In genomic region chr2:168522446-168522845, GRCh38 we compare ENCODE assay signal across 21 cellular contexts.
DNase-seq lines count a peak whose midpoint lies in the region; ATAC-seq, FAIRE-seq and TF ChIP-seq lines count a peak whose summit lies in the region.
"Had no signal": no experiment of that assay in that cellular context is flagged by ENCODE, and none has a peak within 500 bp of the region (broad histone marks: within the 10 kb centered on the region; RNA-seq: fewer than 3 reads in every experiment).

No MANE protein-coding gene starts in this region.

- H3K4me3 Mint-ChIP-seq in mesothelial cell of epicardium = no peak overlapping the region
- no peak overlapping the region for H3K4me3 Mint-ChIP-seq in activated CD8-positive, alpha-beta T cell treated with anti-CD3 and anti-CD28 coated beads for 36 hours
- H3K4me3 Mint-ChIP-seq: CD4-positive, CD25-positive, alpha-beta regulatory T cell; CD8-positive, alpha-beta memory T cell; H9 had no signal

- no peak overlapping the region for H2AFZ ChIP-seq in HepG2 (ENCODE audit: low read length)

- POLR2A ChIA-PET in activated CD8-positive, alpha-beta T cell treated with anti-CD3 and anti-CD28 coated beads for 36 hours (lab: Charles Lee) = interaction anchor here (0.8 kb wide), 1 partner anchor 19 kb away, joined by 3 read pairs; no protein-coding TSS in a partner anchor
- POLR2A ChIA-PET in HepG2 (lab: Yijun Ruan, JAX) = no interaction called here

- no peak for TF ChIP-seq RAD21 in HepG2 (CRISPR knock-in tag; IDR thresholded peaks at IDR 0.05)

- no TSS peak for BruUV-seq in HepG2 (replicated peaks; lab: Mats Ljungman, UMichigan)

- in situ Hi-C loops in HepG2 (cut with HindIII; ENCODE audit: extremely low pct_ligation_motif_present, low pct_unique_long_range_greater_than_20kb) = no loop called here

- intact Hi-C loops in left ventricle myocardium inferior (cut with micrococcal nuclease) = no loop called here
- intact Hi-C loops in left cardiac atrium (cut with DNase I) = loop anchor here (10.0 kb wide), 1 partner anchor 112 kb away; no protein-coding TSS in a partner anchor
- intact Hi-C loops in right cardiac atrium (cut with DNase I) = loop anchor here in 1 of 4 donors (10.0 kb wide), 1 partner anchor 58 kb away; no protein-coding TSS in a partner anchor
- intact Hi-C loops in activated CD8-positive, alpha-beta T cell treated with anti-CD3 and anti-CD28 coated beads for 36 hours (cut with micrococcal nuclease) = no loop called here
- intact Hi-C loops in HepG2 (cut with micrococcal nuclease; ENCODE audit: unreplicated experiment) = no loop called here

- H3K4me3 ChIP-seq in left ventricle myocardium inferior (no peak overlapping the region), right cardiac atrium (ENCODE audit: low read length) (no peak overlapping the region), HepG2 (replicated peaks in 1 of 3; ENCODE audit: insufficient read depth in 1 of 3, low read depth in 2 of 3, low read length in 3 of 3) (no peak overlapping the region)
- H3K4me3 ChIP-seq: GM12878 had no signal

- CTCF ChIA-PET in activated CD8-positive, alpha-beta T cell treated with anti-CD3 and anti-CD28 coated beads for 36 hours (lab: Charles Lee) = no interaction called here
- CTCF ChIA-PET in HepG2 (lab: Yijun Ruan, JAX; ENCODE audit: low intra/inter-chr PET ratio, low total read pairs) = no interaction called here

- peak overlapping the region; percentile 14 for H3K27ac Mint-ChIP-seq in mesothelial cell of epicardium
- H3K27ac Mint-ChIP-seq in activated CD8-positive, alpha-beta T cell treated with anti-CD3 and anti-CD28 coated beads for 36 hours = no peak overlapping the region
- H3K27ac Mint-ChIP-seq: CD4-positive, CD25-positive, alpha-beta regulatory T cell; CD8-positive, alpha-beta memory T cell had no signal

- TF ChIP-seq CTCF in left ventricle myocardium inferior (IDR thresholded peaks at IDR 0.05; ENCODE audit: borderline replicate concordance) (no peak), mesothelial cell of epicardium (IDR thresholded peaks at IDR 0.05; ENCODE audit: unreplicated experiment) (no peak), HepG2 (CRISPR knock-in tag; IDR thresholded peaks at IDR 0.05) (no peak)
- no peak for TF ChIP-seq CTCF in activated CD8-positive, alpha-beta T cell treated with anti-CD3 and anti-CD28 coated beads for 36 hours (IDR thresholded peaks at IDR 0.05)

- 90% methylated on average over 2 of the region's 2 CpGs for WGBS in right cardiac atrium
- 94% methylated on average over 2 of the region's 2 CpGs for WGBS in HepG2 (ENCODE audit: low lambda C conversion rate)

- peak overlapping the region; percentile 90 for H3K27ac ChIP-seq in left ventricle myocardium inferior (replicated peaks)
- peak overlapping the region; percentile 40 for H3K27ac ChIP-seq in right cardiac atrium (ENCODE audit: low read length)
- H3K27ac ChIP-seq in HepG2 (ENCODE audit: extremely low read length, insufficient read depth, low read length) = no peak overlapping the region

- H3K9me3 Mint-ChIP-seq in mesothelial cell of epicardium = no peaks in the 10 kb centered on the region
- no peaks in the 10 kb centered on the region for H3K9me3 Mint-ChIP-seq in activated CD8-positive, alpha-beta T cell treated with anti-CD3 and anti-CD28 coated beads for 36 hours
- H3K9me3 Mint-ChIP-seq: CD4-positive, CD25-positive, alpha-beta regulatory T cell; CD8-positive, alpha-beta memory T cell; H9 had no signal

- no peak for FAIRE-seq in HepG2 (lab: Jason Lieb, UNC)
- FAIRE-seq: A204.1, GM12878, H1 had no signal

- peaks cover 44% of the 10 kb centered on the region for H3K79me2 ChIP-seq in HepG2 (ENCODE audit: insufficient read depth, low read length)

- TF ChIP-seq EP300 in HepG2 (IDR thresholded peaks at IDR 0.05; ENCODE audit: low read depth in 2 of 2, low read length in 2 of 2) (no peak), HepG2 (CRISPR knock-in tag; IDR thresholded peaks at IDR 0.05; ENCODE audit: borderline replicate concordance) (no peak)

- H3K9ac ChIP-seq in HepG2 (ENCODE audit: insufficient read depth, low read depth, low read length) = no peak overlapping the region

- H3K4me2 ChIP-seq in HepG2 (ENCODE audit: low read depth, low read length) = no peak overlapping the region

- H3K9me3 ChIP-seq in left ventricle myocardium inferior (replicated peaks) = no peaks in the 10 kb centered on the region
- no peaks in the 10 kb centered on the region for H3K9me3 ChIP-seq in right cardiac atrium (ENCODE audit: control insufficient read depth, low read length)
- no peaks in the 10 kb centered on the region for H3K9me3 ChIP-seq in HepG2 (ENCODE audit: low read length)
- H3K9me3 ChIP-seq: BE2C had no signal

- H4K20me1 ChIP-seq in HepG2 (ENCODE audit: insufficient read depth, low read length) = no peaks in the 10 kb centered on the region

- H3K27me3 Mint-ChIP-seq in mesothelial cell of epicardium (ENCODE audit: low read depth) = no peaks in the 10 kb centered on the region
- no peaks in the 10 kb centered on the region for H3K27me3 Mint-ChIP-seq in activated CD8-positive, alpha-beta T cell treated with anti-CD3 and anti-CD28 coated beads for 36 hours
- H3K27me3 Mint-ChIP-seq: CD4-positive, CD25-positive, alpha-beta regulatory T cell had no signal

- no peak for ATAC-seq in left cardiac atrium
- no peak for ATAC-seq in right cardiac atrium
- no peak for ATAC-seq in activated CD8-positive, alpha-beta T cell treated with anti-CD3 and anti-CD28 coated beads for 36 hours
- no peak for ATAC-seq in HepG2

- H3K27me3 ChIP-seq in left ventricle myocardium inferior (ENCODE audit: low read depth) (no peaks in the 10 kb centered on the region), right cardiac atrium (ENCODE audit: control insufficient read depth, insufficient read depth) (no peaks in the 10 kb centered on the region), HepG2 (ENCODE audit: control insufficient read depth in 1 of 2, insufficient read depth in 2 of 2, low read length in 2 of 2) (no peaks in the 10 kb centered on the region)
- H3K27me3 ChIP-seq: BE2C had no signal

- peaks cover 74% of the 10 kb centered on the region for H3K4me1 Mint-ChIP-seq in mesothelial cell of epicardium
- H3K4me1 Mint-ChIP-seq in activated CD8-positive, alpha-beta T cell treated with anti-CD3 and anti-CD28 coated beads for 36 hours (ENCODE audit: low read depth) = peaks cover 48% of the 10 kb centered on the region

- H3K4me1 ChIP-seq in left ventricle myocardium inferior (peaks cover 87% of the 10 kb centered on the region), right cardiac atrium (ENCODE audit: control insufficient read depth, insufficient read depth, low read length) (peaks cover 5% of the 10 kb centered on the region), HepG2 (ENCODE audit: insufficient read depth, low read length) (peaks cover 9% of the 10 kb centered on the region; the same call in 1 of the 2 replicates)

- H3K36me3 Mint-ChIP-seq in mesothelial cell of epicardium = no peaks in the 10 kb centered on the region
- H3K36me3 Mint-ChIP-seq in activated CD8-positive, alpha-beta T cell treated with anti-CD3 and anti-CD28 coated beads for 36 hours (ENCODE audit: low read depth) = peaks cover 5% of the 10 kb centered on the region
- H3K36me3 Mint-ChIP-seq: CD4-positive, CD25-positive, alpha-beta regulatory T cell; CD8-positive, alpha-beta memory T cell had no signal

- no peak for TF ChIP-seq POLR2A in HepG2 (IDR thresholded peaks at IDR 0.05; ENCODE audit: insufficient read depth in 1 of 2, low read depth in 2 of 2, low read length in 2 of 2)

- H3K36me3 ChIP-seq in left ventricle myocardium inferior = no peaks in the 10 kb centered on the region
- no peaks in the 10 kb centered on the region for H3K36me3 ChIP-seq in HepG2 (replicated peaks in 1 of 2; ENCODE audit: control insufficient read depth in 1 of 2, insufficient read depth in 2 of 2, low read length in 2 of 2)
- H3K36me3 ChIP-seq: BE2C had no signal

- no peak for DNase-seq in left ventricle myocardium inferior
- no peak for DNase-seq in left cardiac atrium
- no peak for DNase-seq in right cardiac atrium
- no peak for DNase-seq in mesothelial cell of epicardium (ENCODE audit: low spot score in 2 of 2, unreplicated experiment in 2 of 2)
- DNase-seq in NOMO-1 treated with DMSO at 0.1 percent for 48 hours (lab: John Stamatoyannopoulos, UW; ENCODE audit: unreplicated experiment) = no peak
- DNase-seq in activated CD8-positive, alpha-beta T cell treated with anti-CD3 and anti-CD28 coated beads for 36 hours = no peak
- DNase-seq in HepG2 (ENCODE audit: low spot score) = no peak
- DNase-seq: ACHN; BE2C; C1 segment of cervical spinal cord; CD4-positive, CD25-positive, alpha-beta regulatory T cell; CD8-positive, alpha-beta memory T cell; COR-L47; DMS 273 treated with DMSO at 0.1 percent for 48 hours; DMS53; DND-41; EL; H9 had no signal

TF ChIP-seq in HepG2, 621 proteins besides CTCF, POLR2A, EP300 and RAD21 (continues in another document):
- TF ChIP-seq MATR3 (CRISPR knock-in tag; IDR thresholded peaks at IDR 0.05) = no peak
- no peak for TF ChIP-seq HNRNPL (IDR thresholded peaks at IDR 0.05; ENCODE audit: low read depth, low read length)
- no peak for TF ChIP-seq FOSL2 (CRISPR knock-in tag; IDR thresholded peaks at IDR 0.05)
- TF ChIP-seq KDM6A (CRISPR knock-in tag; IDR thresholded peaks at IDR 0.05; ENCODE audit: low read depth) = no peak
- no peak for TF ChIP-seq NR0B2 (CRISPR knock-in tag; IDR thresholded peaks at IDR 0.05)
- no peak for TF ChIP-seq ATF2 (CRISPR knock-in tag; IDR thresholded peaks at IDR 0.05)
- TF ChIP-seq MXI1 (IDR thresholded peaks at IDR 0.05; ENCODE audit: borderline replicate concordance, low read depth, low read length) = no peak
- TF ChIP-seq SALL2 (CRISPR knock-in tag; IDR thresholded peaks at IDR 0.05) = no peak
- no peak for TF ChIP-seq TEAD3 (CRISPR knock-in tag; optimal IDR thresholded peaks at IDR 0.05; ENCODE audit: borderline replicate concordance)

Comparison
In these comparisons a context has a peak if more than half of its experiments do, and no peak if none do; other contexts are left out.
1. intact Hi-C loops: an anchor here in left cardiac atrium (10.0 kb wide); none called in left ventricle myocardium inferior, activated CD8-positive, alpha-beta T cell treated with anti-CD3 and anti-CD28 coated beads for 36 hours and HepG2.